ENCODE assay signal across 8 cellular contexts in genomic region chr10:116787893-116788665, GRCh38. TPM values are rescaled to one million over a fixed set of nuclear protein-coding genes. Genes with fewer than 3 reads are reported as not detected.
DNase-seq lines count a peak whose midpoint lies in the region; ATAC-seq and TF ChIP-seq lines count a peak whose summit lies in the region.

No MANE protein-coding gene starts in this region.

- H3K9ac ChIP-seq in neuronal stem cell (ENCODE audit: low read depth, low read length, poor library complexity) (no peak overlapping the region), stomach smooth muscle (ENCODE audit: low read length in 2 of 2) (peak overlapping the region in 1 of 2 donors; percentile 47)

- peak overlapping the region in 6 of 8 donors; percentile 71 to 92 (median 90) for H3K27ac Mint-ChIP-seq in CD8-positive, alpha-beta memory T cell
- H3K27ac Mint-ChIP-seq in activated T-helper 2 cell treated with anti-CD3 and anti-CD28 coated beads, Interferon-gamma antibody, Interleukin-2, Interleukin-4, amounts not matched to agents 10 μg/mL and 5 μg/mL and 100 μg/mL, durations not matched to agents 14 hours and 24 hours and 36 hours = peak overlapping the region; percentile 76

- no peak overlapping the region for H2AK5ac ChIP-seq in neuronal stem cell (ENCODE audit: low read depth, low read length)

- peak overlapping the region; percentile 86 for H2AFZ ChIP-seq in neuronal stem cell (ENCODE audit: low read length)

- no peaks in the 10 kb centered on the region for H3K36me3 Mint-ChIP-seq in CD8-positive, alpha-beta memory T cell
- no peaks in the 10 kb centered on the region for H3K36me3 Mint-ChIP-seq in activated T-helper 2 cell treated with anti-CD3 and anti-CD28 coated beads, Interferon-gamma antibody, Interleukin-2, Interleukin-4, amounts not matched to agents 10 μg/mL and 5 μg/mL and 100 μg/mL, durations not matched to agents 14 hours and 24 hours and 36 hours (ENCODE audit: low read depth)

- no peak overlapping the region for H2BK15ac ChIP-seq in neuronal stem cell (ENCODE audit: low read length)

- no peak overlapping the region for H3K27ac ChIP-seq in CD8-positive, alpha-beta memory T cell (ENCODE audit: low read depth, low read length)
- H3K27ac ChIP-seq in neuronal stem cell (replicated peaks; ENCODE audit: low read length) = no peak overlapping the region
- no peak overlapping the region for H3K27ac ChIP-seq in stomach smooth muscle (ENCODE audit: low read length)

- H3K9me3 ChIP-seq in CD8-positive, alpha-beta memory T cell (ENCODE audit: low read length) = no peaks in the 10 kb centered on the region
- H3K9me3 ChIP-seq in neuronal stem cell (replicated peaks in 1 of 2; ENCODE audit: control insufficient read depth in 2 of 2, insufficient read depth in 1 of 2, low read depth in 1 of 2, low read length in 2 of 2) = peaks cover 0 to 2% of the 10 kb centered on the region in 2 donors
- no peaks in the 10 kb centered on the region for H3K9me3 ChIP-seq in stomach smooth muscle (ENCODE audit: control insufficient read depth in 2 of 2, low read length in 2 of 2)

- peak overlapping the region; percentile 40 for H3K4me3 ChIP-seq in CD8-positive, alpha-beta memory T cell (ENCODE audit: low read length)
- peak overlapping the region; percentile 33 to 50 for H3K4me3 ChIP-seq in foreskin fibroblast (ENCODE audit: low read depth in 1 of 2, low read length in 2 of 2)
- H3K4me3 ChIP-seq in neuronal stem cell (ENCODE audit: low read length in 2 of 2) = no peak overlapping the region
- peak overlapping the region; percentile 37 to 70 for H3K4me3 ChIP-seq in stomach smooth muscle (ENCODE audit: low read length in 2 of 2)

- no peak overlapping the region for H3K4ac ChIP-seq in neuronal stem cell (ENCODE audit: low read length)

- H3K18ac ChIP-seq in neuronal stem cell (ENCODE audit: low read length) = no peak overlapping the region

- H3K14ac ChIP-seq in neuronal stem cell (ENCODE audit: low read length) = no peak overlapping the region

- no peak overlapping the region for H3K23ac ChIP-seq in neuronal stem cell (ENCODE audit: low read depth, low read length, poor library complexity)

- H2BK120ac ChIP-seq in neuronal stem cell (ENCODE audit: low read depth, low read length) = no peak overlapping the region

- DNase-seq in CD8-positive, alpha-beta memory T cell = peak; percentile 64 to 79 (median 73)
- DNase-seq in HT1080 (ENCODE audit: low read depth) (peak; percentile 80), RPMI8226 (peak; percentile 60), foreskin fibroblast (peak; percentile 57 to 83), neuronal stem cell (ENCODE audit: low spot score) (peak; percentile 77)
- peak; percentile 65 for DNase-seq in activated T-helper 2 cell treated with anti-CD3 and anti-CD28 coated beads, Interferon-gamma antibody, Interleukin-2, Interleukin-4, amounts not matched to agents 10 μg/mL and 5 μg/mL and 100 μg/mL, durations not matched to agents 14 hours and 24 hours and 36 hours (ENCODE audit: low spot score)

- H3K4me1 ChIP-seq in CD8-positive, alpha-beta memory T cell (ENCODE audit: insufficient read depth, low read length) = peaks cover 7% of the 10 kb centered on the region
- H3K4me1 ChIP-seq in neuronal stem cell (ENCODE audit: control insufficient read depth in 2 of 2, insufficient read depth in 1 of 2, low read depth in 1 of 2, low read length in 2 of 2) = peaks cover 0 to 4% of the 10 kb centered on the region in 2 donors
- peaks cover 4% of the 10 kb centered on the region for H3K4me1 ChIP-seq in stomach smooth muscle (ENCODE audit: control insufficient read depth, insufficient read depth, low read length)

- intact Hi-C loops in activated T-helper 2 cell treated with anti-CD3 and anti-CD28 coated beads, Interferon-gamma antibody, Interleukin-2, Interleukin-4, amounts not matched to agents 10 μg/mL and 5 μg/mL and 100 μg/mL, durations not matched to agents 14 hours and 24 hours and 36 hours (cut with micrococcal nuclease) = loop anchor here (1.0 to 2.0 kb wide), 2 partner anchors 45 to 106 kb away; partner anchors contain the start of gene HSPA12A

- POLR2A ChIA-PET in CD8-positive, alpha-beta memory T cell (lab: Charles Lee) = no interaction called here

- peaks cover 16% of the 10 kb centered on the region in 2 donors for H3K27me3 Mint-ChIP-seq in CD8-positive, alpha-beta memory T cell
- H3K27me3 Mint-ChIP-seq in activated T-helper 2 cell treated with anti-CD3 and anti-CD28 coated beads, Interferon-gamma antibody, Interleukin-2, Interleukin-4, amounts not matched to agents 10 μg/mL and 5 μg/mL and 100 μg/mL, durations not matched to agents 14 hours and 24 hours and 36 hours (ENCODE audit: low read depth) = peaks cover 3% of the 10 kb centered on the region

- H3K4me2 ChIP-seq in neuronal stem cell (ENCODE audit: insufficient read depth, low read length, poor library complexity, severe bottlenecking) = peak overlapping the region; percentile 41

- H2BK5ac ChIP-seq in neuronal stem cell (ENCODE audit: low read length) = no peak overlapping the region

- peak; percentile 80 for ATAC-seq in GM19467 (IDR thresholded peaks at IDR 0.05; ENCODE audit: unreplicated experiment)

- no peaks in the 10 kb centered on the region for H3K27me3 ChIP-seq in CD8-positive, alpha-beta memory T cell (ENCODE audit: insufficient read depth, low read length, poor library complexity, severe bottlenecking)
- H3K27me3 ChIP-seq in neuronal stem cell (ENCODE audit: control insufficient read depth in 3 of 3, insufficient read depth in 3 of 3, low read depth in 1 of 3, low read length in 3 of 3) = peaks cover 0 to 9% (median 3%) of the 10 kb centered on the region in 3 experiments
- peaks cover 2 to 4% of the 10 kb centered on the region in 2 donors for H3K27me3 ChIP-seq in stomach smooth muscle (ENCODE audit: control insufficient read depth in 1 of 2, insufficient read depth in 2 of 2, low read length in 2 of 2)

- peaks cover 14 to 17% (median 15%) of the 10 kb centered on the region in 3 donors for H3K4me1 Mint-ChIP-seq in CD8-positive, alpha-beta memory T cell
- peaks cover 17% of the 10 kb centered on the region for H3K4me1 Mint-ChIP-seq in activated T-helper 2 cell treated with anti-CD3 and anti-CD28 coated beads, Interferon-gamma antibody, Interleukin-2, Interleukin-4, amounts not matched to agents 10 μg/mL and 5 μg/mL and 100 μg/mL, durations not matched to agents 14 hours and 24 hours and 36 hours (ENCODE audit: low read depth)

- CTCF ChIA-PET in CD8-positive, alpha-beta memory T cell (lab: Charles Lee) = interaction anchor here (0.9 to 3.5 kb wide), 12 partner anchors 9 to 387 kb away, joined by 3 to 29 read pairs (median 10); no protein-coding TSS in a partner anchor

- TF ChIP-seq CTCF in foreskin fibroblast (IDR thresholded peaks at IDR 0.05; ENCODE audit: low read depth, low read length) = peak; percentile 97

- no peaks in the 10 kb centered on the region for H3K36me3 ChIP-seq in CD8-positive, alpha-beta memory T cell (ENCODE audit: insufficient read depth, low read length)
- H3K36me3 ChIP-seq in neuronal stem cell (replicated peaks in 1 of 2; ENCODE audit: control insufficient read depth in 2 of 2, insufficient read depth in 2 of 2, low read length in 2 of 2) = no peaks in the 10 kb centered on the region
- no peaks in the 10 kb centered on the region for H3K36me3 ChIP-seq in stomach smooth muscle (ENCODE audit: control insufficient read depth in 2 of 2, insufficient read depth in 2 of 2, low read length in 2 of 2)

- H4K91ac ChIP-seq in neuronal stem cell (ENCODE audit: low read depth, low read length, poor library complexity) = no peak overlapping the region

- no peaks in the 10 kb centered on the region for H3K9me3 Mint-ChIP-seq in CD8-positive, alpha-beta memory T cell
- peaks cover 5% of the 10 kb centered on the region for H3K9me3 Mint-ChIP-seq in activated T-helper 2 cell treated with anti-CD3 and anti-CD28 coated beads, Interferon-gamma antibody, Interleukin-2, Interleukin-4, amounts not matched to agents 10 μg/mL and 5 μg/mL and 100 μg/mL, durations not matched to agents 14 hours and 24 hours and 36 hours

- WGBS in neuronal stem cell (ENCODE audit: extremely low coverage in 2 of 2, insufficient read length in 2 of 2, insufficient replicate concordance in 1 of 2), 2 donors = no CpG with 5 or more reads among the region's 29 CpGs

- peak overlapping the region; percentile 32 to 86 (median 66) for H3K4me3 Mint-ChIP-seq in CD8-positive, alpha-beta memory T cell
- peak overlapping the region; percentile 45 for H3K4me3 Mint-ChIP-seq in activated T-helper 2 cell treated with anti-CD3 and anti-CD28 coated beads, Interferon-gamma antibody, Interleukin-2, Interleukin-4, amounts not matched to agents 10 μg/mL and 5 μg/mL and 100 μg/mL, durations not matched to agents 14 hours and 24 hours and 36 hours (ENCODE audit: low read depth)

- H3K79me1 ChIP-seq in neuronal stem cell (ENCODE audit: low read depth, low read length) = no peaks in the 10 kb centered on the region

- no peak overlapping the region for H4K8ac ChIP-seq in neuronal stem cell (ENCODE audit: low read depth, low read length)

- H2BK12ac ChIP-seq in neuronal stem cell (ENCODE audit: low read length) = no peak overlapping the region

RNA-seq across cellular contexts. Expression of gene HSPA12A, which starts 45.7 kb away (rescaled TPM):
- under 1 TPM; 0.04 to 0.07 TPM for total RNA-seq in CD8-positive, alpha-beta memory T cell
- polyA plus RNA-seq in CD8-positive, alpha-beta memory T cell = not detected
- 3.4 and 3.7 TPM in 2 replicates for total RNA-seq in HT1080 (2014; rRNA removed; shearing (Covaris generic))
- polyA plus RNA-seq in HT1080 (2015; cell fraction: cytosol; rRNA removed) = 2.2 and 2.8 TPM in 2 replicates
- polyA plus RNA-seq in HT1080 (2015; cell fraction: nucleus; rRNA removed) = 7.9 and 8.1 TPM in 2 replicates
- 0.46 and 0.64 TPM in 2 replicates for total RNA-seq in activated T-helper 2 cell treated with anti-CD3 and anti-CD28 coated beads, Interferon-gamma antibody, Interleukin-2, Interleukin-4, amounts not matched to agents 10 μg/mL and 5 μg/mL and 100 μg/mL, durations not matched to agents 14 hours and 24 hours and 36 hours
- 3.1 TPM for polyA plus RNA-seq in neuronal stem cell (2013, experiment 1 of 2)
- polyA plus RNA-seq in neuronal stem cell (2013, experiment 2 of 2) = 3.2 TPM

Comparison
In these comparisons a context has a peak if more than half of its experiments do, and no peak if none do; other contexts are left out.
1. H3K4me3 ChIP-seq: peak in CD8-positive, alpha-beta memory T cell (single experiment), foreskin fibroblast (2 of 2) and stomach smooth muscle (2 of 2); none in neuronal stem cell (0 of 2).
2. Peak in every context shown above with its lines, with median percentiles within 50 percentile points of each other: DNase-seq.